Comparison of ENCODE assay signal across 9 cellular contexts in the genomic region with DNA sequence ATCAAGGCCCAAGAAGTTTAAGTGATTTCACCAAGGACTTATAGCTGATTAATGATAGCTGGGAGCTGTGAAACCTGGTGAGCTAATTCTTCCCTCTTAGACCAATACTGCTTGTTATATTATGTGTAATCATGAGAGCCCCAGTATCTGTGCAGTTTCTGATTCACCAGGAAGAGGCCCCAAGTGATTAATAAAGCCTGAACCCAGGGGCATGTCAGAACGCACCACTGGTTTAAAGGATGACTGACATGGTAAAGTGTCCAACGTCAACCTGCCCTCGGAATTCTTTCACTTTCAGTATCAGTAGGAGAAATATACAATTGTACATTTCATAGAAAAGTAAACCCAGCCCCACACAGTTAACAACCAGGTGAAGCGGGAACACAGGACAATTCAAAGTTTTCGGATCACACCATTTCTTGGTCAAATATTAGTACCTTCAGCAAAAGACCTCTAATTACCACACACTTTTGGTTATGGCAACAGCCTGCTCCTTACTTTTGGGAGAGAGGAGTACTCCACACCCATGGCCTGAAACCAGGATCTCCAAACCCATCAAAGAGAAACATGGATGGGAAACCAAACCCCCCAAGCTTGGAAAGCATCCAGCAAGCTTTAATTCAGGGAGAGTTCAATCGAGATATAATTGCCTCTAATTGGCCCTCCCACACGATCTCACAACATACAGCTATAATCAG. TPM values are rescaled to one million over a fixed set of nuclear protein-coding genes. Genes with fewer than 3 reads are reported as not detected.
DNase-seq lines count a peak whose midpoint lies in the region; ATAC-seq, FAIRE-seq and TF ChIP-seq lines count a peak whose summit lies in the region.
"Had no signal": no experiment of that assay in that cellular context is flagged by ENCODE, and none has a peak within 500 bp of the region (broad histone marks: within the 10 kb centered on the region; RNA-seq: fewer than 3 reads in every experiment).

No MANE protein-coding gene starts in this region.

- DNase-seq in GM12891 (ENCODE audit: insufficient read length, low spot score): peak; percentile 37
- peak; percentile 82 for DNase-seq in HT1080 (ENCODE audit: low read depth)
- peak; percentile 29 for DNase-seq in activated naive CD8-positive, alpha-beta T cell treated with anti-CD3 and anti-CD28 coated beads, Interleukin-2, amount 50 U/mL, for 24 hours
- DNase-seq in mesenchymal stem cell: peak; percentile 55
- DNase-seq in upper lobe of right lung: no peak
- no peak for DNase-seq in effector memory CD4-positive, alpha-beta T cell
- DNase-seq in SKM-1 treated with dmso at 0.1 percent for 144 hours (lab: John Stamatoyannopoulos, UW; ENCODE audit: unreplicated experiment): no peak

- peak; percentile 98 for ATAC-seq in GM21447 (IDR thresholded peaks at IDR 0.05; ENCODE audit: unreplicated experiment)
- peak; percentile 96 for ATAC-seq in activated naive CD8-positive, alpha-beta T cell treated with anti-CD3 and anti-CD28 coated beads, Interleukin-2, amount 50 U/mL, for 24 hours
- peak; percentile 75 for ATAC-seq in upper lobe of right lung

- peak overlapping the region; percentile 54 for H3K4me3 Mint-ChIP-seq in activated naive CD8-positive, alpha-beta T cell treated with anti-CD3 and anti-CD28 coated beads, Interleukin-2, amount 50 U/mL, for 24 hours

- no peak overlapping the region for H3K4ac ChIP-seq in mesenchymal stem cell (ENCODE audit: low read depth in 1 of 2, low read length in 2 of 2)

- H3K9ac ChIP-seq in mesenchymal stem cell (ENCODE audit: low read length): peak overlapping the region; percentile 32

- no peak overlapping the region for H2BK15ac ChIP-seq in mesenchymal stem cell (ENCODE audit: low read depth, poor library complexity, severe bottlenecking)

- no peak overlapping the region for H2AFZ ChIP-seq in mesenchymal stem cell (ENCODE audit: low read depth, low read length)

- no peak overlapping the region for H3K14ac ChIP-seq in mesenchymal stem cell (ENCODE audit: low read length in 2 of 2)

- peak overlapping the region; percentile 8 for H2AK5ac ChIP-seq in mesenchymal stem cell (ENCODE audit: low read length, severe bottlenecking)

- no peak overlapping the region for H3K18ac ChIP-seq in mesenchymal stem cell (ENCODE audit: low read depth in 1 of 2, low read length in 2 of 2)

- peak overlapping the region; percentile 73 for H3K27ac Mint-ChIP-seq in activated naive CD8-positive, alpha-beta T cell treated with anti-CD3 and anti-CD28 coated beads, Interleukin-2, amount 50 U/mL, for 24 hours

- H4K91ac ChIP-seq in mesenchymal stem cell (ENCODE audit: low read length): no peak overlapping the region

- no peak for TF ChIP-seq POLR2A in GM12891 (IDR thresholded peaks at IDR 0.05; ENCODE audit: low read depth, low read length)

- no peak overlapping the region for H3K23ac ChIP-seq in mesenchymal stem cell (ENCODE audit: low read length in 2 of 2)

- peak; percentile 93 for FAIRE-seq in GM12891 (lab: Jason Lieb, UNC)

- 63% methylated on average over 7 of the region's 7 CpGs for WGBS in mesenchymal stem cell

- peaks cover 5% of the 10 kb centered on the region for H3K9me3 Mint-ChIP-seq in activated naive CD8-positive, alpha-beta T cell treated with anti-CD3 and anti-CD28 coated beads, Interleukin-2, amount 50 U/mL, for 24 hours

- H3K27ac ChIP-seq in mesenchymal stem cell (ENCODE audit: low read length, poor library complexity, severe bottlenecking): peak overlapping the region; percentile 79
- peak overlapping the region; percentile 44 for H3K27ac ChIP-seq in upper lobe of right lung
- no peak overlapping the region for H3K27ac ChIP-seq in effector memory CD4-positive, alpha-beta T cell (ENCODE audit: insufficient read depth, low read length, poor library complexity, severe bottlenecking)
- H3K27ac ChIP-seq: SK-N-MC had no signal

- H3K79me1 ChIP-seq in mesenchymal stem cell (replicated peaks; ENCODE audit: low read length, poor library complexity, severe bottlenecking): peaks cover 7% of the 10 kb centered on the region

- no peak for TF ChIP-seq CTCF in upper lobe of right lung (IDR thresholded peaks at IDR 0.05)

- H3K27me3 Mint-ChIP-seq in activated naive CD8-positive, alpha-beta T cell treated with anti-CD3 and anti-CD28 coated beads, Interleukin-2, amount 50 U/mL, for 24 hours: peaks cover 3% of the 10 kb centered on the region

- H2BK120ac ChIP-seq in mesenchymal stem cell (ENCODE audit: low read depth, low read length): no peak overlapping the region

- H3K9me3 ChIP-seq in mesenchymal stem cell (ENCODE audit: control insufficient read depth, low read length) (no peaks in the 10 kb centered on the region), upper lobe of right lung (no peaks in the 10 kb centered on the region)
- no peaks in the 10 kb centered on the region for H3K9me3 ChIP-seq in effector memory CD4-positive, alpha-beta T cell (ENCODE audit: control insufficient read depth, low read length)

- H3K27me3 ChIP-seq in mesenchymal stem cell (ENCODE audit: control insufficient read depth in 1 of 2, insufficient read depth in 1 of 2, low read length in 2 of 2): no peaks in the 10 kb centered on the region
- no peaks in the 10 kb centered on the region for H3K27me3 ChIP-seq in upper lobe of right lung
- H3K27me3 ChIP-seq in effector memory CD4-positive, alpha-beta T cell (replicated peaks; ENCODE audit: control insufficient read depth, insufficient read depth, low read length, poor library complexity, severe bottlenecking): no peaks in the 10 kb centered on the region

- intact Hi-C loops in upper lobe of right lung (cut with DNase I): no loop called here

- no peaks in the 10 kb centered on the region for H3K36me3 Mint-ChIP-seq in activated naive CD8-positive, alpha-beta T cell treated with anti-CD3 and anti-CD28 coated beads, Interleukin-2, amount 50 U/mL, for 24 hours (ENCODE audit: low read depth)

- no peak overlapping the region for H2BK5ac ChIP-seq in mesenchymal stem cell (ENCODE audit: low read depth, low read length, poor library complexity, severe bottlenecking)

- no peaks in the 10 kb centered on the region for H3K36me3 ChIP-seq in mesenchymal stem cell (ENCODE audit: control insufficient read depth in 1 of 2, insufficient read depth in 2 of 2, low read depth in 1 of 2, low read length in 2 of 2)
- no peaks in the 10 kb centered on the region for H3K36me3 ChIP-seq in upper lobe of right lung
- H3K36me3 ChIP-seq in effector memory CD4-positive, alpha-beta T cell (ENCODE audit: control insufficient read depth, insufficient read depth, low read length): no peaks in the 10 kb centered on the region

- H3K4me2 ChIP-seq in mesenchymal stem cell (ENCODE audit: low read length, poor library complexity, severe bottlenecking): peak overlapping the region; percentile 47

- H2BK12ac ChIP-seq in mesenchymal stem cell (ENCODE audit: low read length in 2 of 2): no peak overlapping the region

- peaks cover 26% of the 10 kb centered on the region for H3K4me1 Mint-ChIP-seq in activated naive CD8-positive, alpha-beta T cell treated with anti-CD3 and anti-CD28 coated beads, Interleukin-2, amount 50 U/mL, for 24 hours

- H3K4me1 ChIP-seq in mesenchymal stem cell (ENCODE audit: control insufficient read depth, insufficient read depth, low read depth, low read length) (peaks cover 15% of the 10 kb centered on the region), upper lobe of right lung (no peaks in the 10 kb centered on the region)
- H3K4me1 ChIP-seq in effector memory CD4-positive, alpha-beta T cell (ENCODE audit: control insufficient read depth, insufficient read depth, low read length, poor library complexity, severe bottlenecking): no peaks in the 10 kb centered on the region

- no peak overlapping the region for H4K8ac ChIP-seq in mesenchymal stem cell (ENCODE audit: low read length)

- H3K4me3 ChIP-seq in mesenchymal stem cell (ENCODE audit: insufficient read depth in 1 of 2, low read depth in 1 of 2, low read length in 2 of 2) (peak overlapping the region in 1 of 2 experiments; percentile 39), upper lobe of right lung (peak overlapping the region; percentile 32)
- no peak overlapping the region for H3K4me3 ChIP-seq in effector memory CD4-positive, alpha-beta T cell (ENCODE audit: insufficient read depth, low read depth, low read length, poor library complexity, severe bottlenecking)
- H3K4me3 ChIP-seq: SK-N-MC had no signal

TF ChIP-seq in GM12891, 5 proteins besides CTCF, POLR2A, EP300 and RAD21:
- TF ChIP-seq SPI1 (IDR thresholded peaks at IDR 0.05; ENCODE audit: low read depth, low read length): no peak
- no peak for TF ChIP-seq POLR2AphosphoS5 (IDR thresholded peaks at IDR 0.05; ENCODE audit: low read depth, low read length)
- TF ChIP-seq PAX5 (IDR thresholded peaks at IDR 0.05; ENCODE audit: insufficient read depth, low read length, severe bottlenecking): no peak
- TF ChIP-seq POU2F2 (IDR thresholded peaks at IDR 0.05; ENCODE audit: low read depth, low read length): no peak
- no peak for TF ChIP-seq TAF1 (IDR thresholded peaks at IDR 0.05; ENCODE audit: low read depth, low read length)

RNA-seq across cellular contexts. Expression of a gene that starts 28.5 kb away (rescaled TPM):
- 8.1 TPM for polyA plus RNA-seq in GM12891 (2012; ENCODE audit: low read depth, missing spikeins)
- 5.2 TPM in 2 replicates for total RNA-seq in HT1080 (2014; rRNA removed; shearing (Covaris generic))
- 6.1 and 7.9 TPM in 2 replicates for polyA plus RNA-seq in HT1080 (2015; cell fraction: cytosol; rRNA removed)
- 5.7 and 5.8 TPM in 2 replicates for polyA plus RNA-seq in HT1080 (2015; cell fraction: nucleus; rRNA removed)
- 0.11 TPM for polyA plus RNA-seq in mesenchymal stem cell (2013, experiment 1 of 2)
- polyA plus RNA-seq in mesenchymal stem cell (2013, experiment 2 of 2): 0.10 TPM
- total RNA-seq in upper lobe of right lung: 11.3 TPM

Comparison
In these comparisons a context has a peak if more than half of its experiments do, and no peak if none do; other contexts are left out.
1. DNase-seq: peak in GM12891 (single experiment), HT1080 (single experiment), activated naive CD8-positive, alpha-beta T cell treated with anti-CD3 and anti-CD28 coated beads, Interleukin-2, amount 50 U/mL, for 24 hours (single experiment) and mesenchymal stem cell (single experiment); none in upper lobe of right lung (single experiment), effector memory CD4-positive, alpha-beta T cell (0 of 3) and SKM-1 treated with dmso at 0.1 percent for 144 hours (single experiment).
2. Peak in every context shown above with its lines, with median percentiles within 50 percentile points of each other: ATAC-seq.